12 cellular contexts compared by ENCODE assay signal in genomic region chr10:110758898-110759297, GRCh38.
DNase-seq lines count a peak whose midpoint lies in the region; FAIRE-seq and TF ChIP-seq lines count a peak whose summit lies in the region.
"Had no signal": no experiment of that assay in that cellular context is flagged by ENCODE, and none has a peak within 500 bp of the region (broad histone marks: within the 10 kb centered on the region; RNA-seq: fewer than 3 reads in every experiment).

No MANE protein-coding gene starts in this region.

- H3K27me3 ChIP-seq in muscle layer of duodenum (ENCODE audit: low read depth, low read length), result no peaks in the 10 kb centered on the region

- H3K4me1 Mint-ChIP-seq in nephron progenitor cell, result peaks cover 29% of the 10 kb centered on the region

- no peaks in the 10 kb centered on the region for H3K27me3 Mint-ChIP-seq in nephron progenitor cell (ENCODE audit: low read depth, poor library complexity)

- H3K9me3 ChIP-seq in muscle layer of duodenum (ENCODE audit: control insufficient read depth in 1 of 2, low read length in 2 of 2), result no peaks in the 10 kb centered on the region

- peak; percentile 41 for FAIRE-seq in endometrium (lab: Jason Lieb, UNC)
- FAIRE-seq: GM18507 had no signal

- no peaks in the 10 kb centered on the region for H3K36me3 Mint-ChIP-seq in nephron progenitor cell (ENCODE audit: low read depth)

- H3K27ac ChIP-seq in muscle layer of duodenum (ENCODE audit: low read length), result peak overlapping the region; percentile 52
- H3K27ac ChIP-seq: epithelial cell of prostate had no signal

- H3K4me3 ChIP-seq in AG09309 (ENCODE audit: control insufficient read depth, low read depth, low read length), result no peak overlapping the region
- H3K4me3 ChIP-seq in muscle layer of duodenum (ENCODE audit: low read depth in 1 of 2, low read length in 2 of 2), result no peak overlapping the region

- H3K9me3 Mint-ChIP-seq in nephron progenitor cell, result no peaks in the 10 kb centered on the region

- TF ChIP-seq CTCF in AG09309 (IDR thresholded peaks at IDR 0.05; ENCODE audit: control insufficient read depth, insufficient read depth, low read depth, low read length, missing control alignments), result no peak
- TF ChIP-seq CTCF in nephron progenitor cell (IDR thresholded peaks at IDR 0.05), result no peak

- DNase-seq in AG09309 (ENCODE audit: low read depth) (peak; percentile 33), NCI-H510A (lab: John Stamatoyannopoulos, UW) (peak; percentile 7), NCI-H1105 treated with DMSO at 0.1 percent for 48 hours (lab: John Stamatoyannopoulos, UW) (no peak), T-helper 9 cell (no peak), DMS114 treated with DMSO at 0.1 percent for 48 hours (lab: John Stamatoyannopoulos, UW; ENCODE audit: unreplicated experiment) (no peak), nephron progenitor cell (no peak)
- DNase-seq: activated T-cell treated with anti-CD3 and anti-CD28 coated beads, Interleukin-2, amount 50 U/mL, for 48 hours had no signal

- H3K4me3 Mint-ChIP-seq in nephron progenitor cell, result no peak overlapping the region
- H3K4me3 Mint-ChIP-seq: T-helper 2 cell treated with Interferon-gamma antibody and Interleukin-4, amounts not matched to agents 5 μg/mL and 100 μg/mL, for 36 hours had no signal

- H3K36me3 ChIP-seq in muscle layer of duodenum (ENCODE audit: control insufficient read depth in 1 of 2, insufficient read depth in 2 of 2, low read length in 2 of 2), result no peaks in the 10 kb centered on the region

- no peak overlapping the region for H3K27ac Mint-ChIP-seq in nephron progenitor cell
- H3K27ac Mint-ChIP-seq: T-helper 2 cell treated with Interferon-gamma antibody and Interleukin-4, amounts not matched to agents 5 μg/mL and 100 μg/mL, for 36 hours had no signal

- H3K4me1 ChIP-seq in muscle layer of duodenum (ENCODE audit: control insufficient read depth in 1 of 2, insufficient read depth in 2 of 2, low read length in 2 of 2), result no peaks in the 10 kb centered on the region

Comparison
In these comparisons a context has a peak if more than half of its experiments do, and no peak if none do; other contexts are left out.
1. DNase-seq: peak in AG09309 (single experiment) and NCI-H510A (single experiment); none in NCI-H1105 treated with DMSO at 0.1 percent for 48 hours (single experiment), T-helper 9 cell (single experiment), DMS114 treated with DMSO at 0.1 percent for 48 hours (single experiment) and nephron progenitor cell (single experiment).